31 cellular contexts compared by ENCODE assay signal in the genomic region with DNA sequence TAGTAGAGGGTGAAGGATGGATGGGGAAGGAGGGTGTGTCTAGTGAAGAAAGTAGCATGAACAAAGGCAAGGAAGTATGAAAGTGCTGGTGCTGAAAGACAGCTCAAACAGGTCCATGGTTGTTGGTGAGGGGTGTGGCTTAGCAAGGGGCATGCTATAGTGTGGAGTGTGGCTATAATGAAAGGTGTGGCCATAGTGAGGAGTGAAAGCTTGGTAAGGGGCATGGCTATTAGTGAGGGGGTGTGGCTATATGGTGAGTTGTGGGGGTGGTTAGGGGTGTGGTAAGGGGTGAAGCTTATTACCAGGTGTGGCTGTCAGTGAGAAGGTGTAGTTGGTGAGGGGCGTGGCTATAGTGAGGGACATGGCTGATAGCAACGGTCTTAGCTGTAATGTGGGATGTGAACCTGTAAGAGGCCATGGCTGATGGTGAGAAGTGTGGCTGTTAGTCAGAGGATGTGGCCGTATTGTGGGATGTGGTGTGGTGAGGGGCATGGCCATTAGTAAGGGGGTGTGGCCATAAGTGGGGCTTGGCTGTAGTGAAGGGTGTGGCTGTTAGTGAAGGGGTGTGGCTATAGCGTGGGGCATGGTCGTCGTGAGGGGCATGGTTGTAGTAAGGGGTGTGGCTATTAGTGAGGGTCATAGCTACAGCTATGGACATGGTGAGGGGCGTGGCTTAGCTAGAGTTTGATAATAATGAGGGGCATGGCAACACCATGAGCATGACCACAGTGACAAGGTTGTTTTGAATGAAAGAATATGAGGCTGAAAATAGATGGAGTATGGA.
A peak's percentile ranks its signal among the peaks of the same experiment; 100 is the strongest.
DNase-seq lines count a peak whose midpoint lies in the region; ATAC-seq and TF ChIP-seq lines count a peak whose summit lies in the region.
"Had no signal": no experiment of that assay in that cellular context is flagged by ENCODE, and none has a peak within 500 bp of the region (broad histone marks: within the 10 kb centered on the region; RNA-seq: fewer than 3 reads in every experiment).

No MANE protein-coding gene starts in this region.

- H3K27me3 Mint-ChIP-seq in MCF 10A (ENCODE audit: insufficient read depth, unreplicated experiment) = no peaks in the 10 kb centered on the region
- H3K27me3 Mint-ChIP-seq: activated T-cell treated with anti-CD3 and anti-CD28 coated beads, Interleukin-2, amount 50 U/mL, for 24 hours; effector memory CD8-positive, alpha-beta T cell; stimulated activated naive B cell treated with anti-CD40 and anti-IgM and Interleukin-4, amounts not matched to agents 10 μg/mL and 1 μg/mL and 100 μg/mL, for 72 hours had no signal

- H3K79me2 ChIP-seq in mammary epithelial cell (ENCODE audit: insufficient read depth, low read length) = no peaks in the 10 kb centered on the region

- H3K4me3 ChIP-seq in mammary epithelial cell (replicated peaks in 1 of 3; ENCODE audit: insufficient read depth in 1 of 3, low read depth in 2 of 3, low read length in 3 of 3) (no peak overlapping the region), MG63 (no peak overlapping the region), left lung (no peak overlapping the region)
- H3K4me3 ChIP-seq: A549, prostate gland, vagina had no signal

- 61% methylated on average over 4 of the region's 7 CpGs for WGBS in mammary epithelial cell (ENCODE audit: low coverage, missing lambda C conversion rate)

- H3K36me3 ChIP-seq in mammary epithelial cell (ENCODE audit: insufficient read depth, low read length) (no peaks in the 10 kb centered on the region), MG63 (no peaks in the 10 kb centered on the region), left lung (no peaks in the 10 kb centered on the region)
- H3K36me3 ChIP-seq: neutrophil, prostate gland, vagina had no signal

- peak; percentile 20 for DNase-seq in mammary epithelial cell
- no peak for DNase-seq in MCF 10A (ENCODE audit: unreplicated experiment)
- DNase-seq in OCI-M1 (lab: John Stamatoyannopoulos, UW) = peak; percentile 11
- peak; percentile 17 for DNase-seq in iPS-NIHi11 (ENCODE audit: low spot score)
- no peak for DNase-seq in MG63
- DNase-seq in left lung = no peak
- no peak for DNase-seq in NCI-H1436 treated with DMSO at 0.1 percent for 48 hours (lab: John Stamatoyannopoulos, UW)
- DNase-seq: activated CD4-positive, alpha-beta T cell treated with anti-CD3 and anti-CD28 coated beads for 4 hours; activated gamma-delta T cell; activated T-cell treated with anti-CD3 and anti-CD28 coated beads, Interleukin-2, amount 50 U/mL, for 24 hours; caudate nucleus; CD8-positive, alpha-beta T cell; cortex of kidney; effector memory CD8-positive, alpha-beta T cell; foreskin fibroblast; left cardiac atrium; NCI-H1048; NCI-H187 treated with DMSO at 0.1 percent for 48 hours; NCI-H526 treated with DMSO at 0.1 percent for 48 hours; stimulated activated CD4-positive, alpha-beta T cell treated with anti-CD3 and anti-CD28 coated beads, Interleukin-4, amount 100 ng/mL, for 4 hours; stimulated activated naive B cell treated with anti-CD40 and anti-IgM and Interleukin-4, amounts not matched to agents 10 μg/mL and 1 μg/mL and 100 μg/mL, for 72 hours had no signal

- dilution Hi-C loops in mammary epithelial cell (cut with HindIII; ENCODE audit: low sequenced_read_pairs) = no loop called here

- H2AFZ ChIP-seq in mammary epithelial cell (ENCODE audit: low read depth, low read length) = no peak overlapping the region

- H3K27ac Mint-ChIP-seq in MCF 10A (ENCODE audit: low read depth, unreplicated experiment) = no peak overlapping the region
- H3K27ac Mint-ChIP-seq: activated T-cell treated with anti-CD3 and anti-CD28 coated beads, Interleukin-2, amount 50 U/mL, for 24 hours; CD8-positive, alpha-beta T cell; effector memory CD8-positive, alpha-beta T cell; stimulated activated naive B cell treated with anti-CD40 and anti-IgM and Interleukin-4, amounts not matched to agents 10 μg/mL and 1 μg/mL and 100 μg/mL, for 72 hours; T-helper 2 cell treated with Interferon-gamma antibody and Interleukin-4, amounts not matched to agents 5 μg/mL and 100 μg/mL, for 36 hours had no signal

- no peak overlapping the region for H3K4me2 ChIP-seq in mammary epithelial cell (ENCODE audit: insufficient read depth, low read depth, low read length)
- H3K4me2 ChIP-seq: A549 had no signal

- H3K27me3 ChIP-seq in mammary epithelial cell (ENCODE audit: insufficient read depth, low read length) (no peaks in the 10 kb centered on the region), MG63 (no peaks in the 10 kb centered on the region), left lung (no peaks in the 10 kb centered on the region)
- H3K27me3 ChIP-seq: neutrophil, vagina had no signal

- CTCF ChIA-PET in mammary epithelial cell (lab: Charles Lee; ENCODE audit: low non-redundant PET) = no interaction called here
- CTCF ChIA-PET in MCF 10A (lab: Yijun Ruan, JAX) = interaction anchor here (0.5 to 1.0 kb wide), 3 partner anchors 16 to 755 kb away, joined by 3 to 4 read pairs (median 3); no protein-coding TSS in a partner anchor

- no peak overlapping the region for H3K9ac ChIP-seq in mammary epithelial cell (ENCODE audit: insufficient read depth, low read length)

- BruUV-seq in mammary epithelial cell (replicated peaks; lab: Mats Ljungman, UMichigan) (no TSS peak), MCF 10A (replicated peaks; lab: Mats Ljungman, UMichigan) (no TSS peak)

- no peak overlapping the region for H3K27ac ChIP-seq in mammary epithelial cell (ENCODE audit: insufficient read depth, low read depth, low read length)
- no peak overlapping the region for H3K27ac ChIP-seq in left lung
- H3K27ac ChIP-seq: A549, HL-60, neutrophil, prostate gland, vagina had no signal

- no peaks in the 10 kb centered on the region for H3K9me3 ChIP-seq in mammary epithelial cell (replicated peaks; ENCODE audit: insufficient read depth, low read length)
- no peaks in the 10 kb centered on the region for H3K9me3 ChIP-seq in MG63
- no peaks in the 10 kb centered on the region for H3K9me3 ChIP-seq in left lung
- H3K9me3 ChIP-seq: A549, neutrophil, prostate gland, vagina had no signal

- ATAC-seq in HG03457 (IDR thresholded peaks at IDR 0.05; ENCODE audit: unreplicated experiment) (no peak), left lung (no peak)
- ATAC-seq: A549; CD8-positive, alpha-beta T cell; effector memory CD8-positive, alpha-beta T cell; esophagus mucosa; HCT116; left cardiac atrium; sciatic nerve; stimulated activated naive B cell treated with anti-CD40 and anti-IgM and Interleukin-4, amounts not matched to agents 10 μg/mL and 1 μg/mL and 100 μg/mL, for 72 hours had no signal

- intact Hi-C loops in mammary epithelial cell (cut with micrococcal nuclease) = loop anchor here (10.0 kb wide), 1 partner anchor 247 kb away; no protein-coding TSS in a partner anchor
- intact Hi-C loops in MCF 10A (cut with micrococcal nuclease) = no loop called here
- intact Hi-C loops in left lung (cut with DNase I) = no loop called here

- H3K9me3 Mint-ChIP-seq in MCF 10A (ENCODE audit: unreplicated experiment) = no peaks in the 10 kb centered on the region

- POLR2A ChIA-PET in MCF 10A (lab: Yijun Ruan, JAX) = interaction anchor here (1.0 kb wide), 1 partner anchor 16 kb away, joined by 3 read pairs; no protein-coding TSS in a partner anchor

- in situ Hi-C loops in mammary epithelial cell (cut with MboI; ENCODE audit: low sequenced_read_pairs in 2 of 2) = no loop called here

- TF ChIP-seq CTCF in mammary epithelial cell (conservative IDR thresholded peaks at IDR 0.05 in 1 of 2, IDR thresholded peaks at IDR 0.05 in 1 of 2; ENCODE audit: extremely low read depth in 1 of 2, insufficient read depth in 1 of 2, low read depth in 1 of 2, low read length in 2 of 2) (no peak), MCF 10A (IDR thresholded peaks at IDR 0.05; ENCODE audit: unreplicated experiment) (no peak), left lung (IDR thresholded peaks at IDR 0.05) (no peak)

- H3K4me3 Mint-ChIP-seq in MCF 10A (ENCODE audit: unreplicated experiment) = no peak overlapping the region
- H3K4me3 Mint-ChIP-seq: activated T-cell treated with anti-CD3 and anti-CD28 coated beads, Interleukin-2, amount 50 U/mL, for 24 hours; CD8-positive, alpha-beta T cell; effector memory CD8-positive, alpha-beta T cell; stimulated activated naive B cell treated with anti-CD40 and anti-IgM and Interleukin-4, amounts not matched to agents 10 μg/mL and 1 μg/mL and 100 μg/mL, for 72 hours; T-helper 2 cell treated with Interferon-gamma antibody and Interleukin-4, amounts not matched to agents 5 μg/mL and 100 μg/mL, for 36 hours had no signal

- peaks cover 11% of the 10 kb centered on the region for H3K4me1 Mint-ChIP-seq in MCF 10A (ENCODE audit: insufficient read depth, unreplicated experiment)
- H3K4me1 Mint-ChIP-seq: stimulated activated naive B cell treated with anti-CD40 and anti-IgM and Interleukin-4, amounts not matched to agents 10 μg/mL and 1 μg/mL and 100 μg/mL, for 72 hours had no signal

- no peaks in the 10 kb centered on the region for H3K36me3 Mint-ChIP-seq in MCF 10A (ENCODE audit: insufficient read depth, unreplicated experiment)
- H3K36me3 Mint-ChIP-seq: CD8-positive, alpha-beta T cell; stimulated activated naive B cell treated with anti-CD40 and anti-IgM and Interleukin-4, amounts not matched to agents 10 μg/mL and 1 μg/mL and 100 μg/mL, for 72 hours had no signal

- H4K20me1 ChIP-seq in mammary epithelial cell (ENCODE audit: insufficient read depth, low read length) = no peaks in the 10 kb centered on the region

- H3K4me1 ChIP-seq in mammary epithelial cell (ENCODE audit: insufficient read depth, low read length) (no peaks in the 10 kb centered on the region), left lung (no peaks in the 10 kb centered on the region)
- H3K4me1 ChIP-seq: A549, prostate gland, vagina had no signal

Comparison
In these comparisons a context has a peak if more than half of its experiments do, and no peak if none do; other contexts are left out.
1. DNase-seq: peak in mammary epithelial cell (single experiment), OCI-M1 (single experiment) and iPS-NIHi11 (single experiment); none in MCF 10A (single experiment), MG63 (single experiment), left lung (0 of 2) and NCI-H1436 treated with DMSO at 0.1 percent for 48 hours (single experiment).